In genomic region chr5:34929150-34929719, GRCh38 we compare ENCODE assay signal across 8 cellular contexts. TPM values are rescaled to one million over a fixed set of nuclear protein-coding genes. Genes with fewer than 3 reads are reported as not detected.
DNase-seq lines count a peak whose midpoint lies in the region; FAIRE-seq lines count a peak whose summit lies in the region.

TSS of gene DNAJC21 (plus strand) at chr5:34929559. CDS start at chr5:34929820, 261 bp downstream.

- H3K9me3 ChIP-seq in GM23248 (ENCODE audit: low read depth) (no peaks in the 10 kb centered on the region), Karpas-422 (ENCODE audit: low read length) (no peaks in the 10 kb centered on the region), esophagus (ENCODE audit: control insufficient read depth in 2 of 2, insufficient read depth in 1 of 2, low read depth in 1 of 2, low read length in 1 of 2) (no peaks in the 10 kb centered on the region), muscle layer of colon (ENCODE audit: low read length) (no peaks in the 10 kb centered on the region)

- H3K27me3 ChIP-seq in GM23248 (replicated peaks; ENCODE audit: insufficient read depth) (no peaks in the 10 kb centered on the region), Karpas-422 (ENCODE audit: low read length) (no peaks in the 10 kb centered on the region), esophagus (ENCODE audit: control insufficient read depth in 1 of 2, insufficient read depth in 2 of 2, low read length in 2 of 2) (no peaks in the 10 kb centered on the region), muscle layer of colon (ENCODE audit: control insufficient read depth in 1 of 2, insufficient read depth in 2 of 2, low read length in 2 of 2) (no peaks in the 10 kb centered on the region)

- H3K36me3 ChIP-seq in GM23248 (ENCODE audit: low read depth) = peaks cover 30% of the 10 kb centered on the region
- peaks cover 30% of the 10 kb centered on the region for H3K36me3 ChIP-seq in Karpas-422 (ENCODE audit: insufficient read depth, low read length)
- H3K36me3 ChIP-seq in esophagus (ENCODE audit: control insufficient read depth in 2 of 2, insufficient read depth in 2 of 2, low read length in 1 of 2) = peaks cover 0 to 2% of the 10 kb centered on the region in 2 donors
- peaks cover 11% of the 10 kb centered on the region for H3K36me3 ChIP-seq in muscle layer of colon (ENCODE audit: insufficient read depth, low read length)

- 0 to 2% methylated on average over 3 to 47 of the region's 62 CpGs for WGBS in GM23248 (ENCODE audit: low coverage in 1 of 2, low lambda C conversion rate in 2 of 2, missing lambda C conversion rate in 2 of 2), 2 experiments
- WGBS in esophagus, 2 donors = 0 to 1% methylated on average over 43 to 62 of the region's 62 CpGs

- H4K20me1 ChIP-seq in GM23248 (ENCODE audit: insufficient read depth) (no peaks in the 10 kb centered on the region), Karpas-422 (ENCODE audit: insufficient read depth, low read depth, low read length) (no peaks in the 10 kb centered on the region)

- in situ Hi-C loops in GM23248 (cut with MboI) = no loop called here

- peaks cover 24% of the 10 kb centered on the region for H3K4me1 ChIP-seq in GM23248 (ENCODE audit: insufficient read depth)
- peaks cover 29% of the 10 kb centered on the region for H3K4me1 ChIP-seq in Karpas-422 (ENCODE audit: low read length)
- peaks cover 0 to 6% of the 10 kb centered on the region in 2 donors for H3K4me1 ChIP-seq in esophagus (ENCODE audit: control insufficient read depth in 2 of 2, insufficient read depth in 2 of 2, low read length in 1 of 2)
- H3K4me1 ChIP-seq in muscle layer of colon (ENCODE audit: insufficient read depth, low read length) = peaks cover 15% of the 10 kb centered on the region

- peak within 1 kb of the TSS; percentile 86 for H3K27ac ChIP-seq in GM23248
- H3K27ac ChIP-seq in Karpas-422 (ENCODE audit: low read length) = peak within 1 kb of the TSS; percentile 57
- H3K27ac ChIP-seq in esophagus (ENCODE audit: low read depth in 2 of 2, low read length in 1 of 2) = peak within 1 kb of the TSS; percentile 96 to 99
- H3K27ac ChIP-seq in muscle layer of colon (ENCODE audit: low read depth, low read length) = peak within 1 kb of the TSS; percentile 93

- H3K9ac ChIP-seq in GM23248 (peak within 1 kb of the TSS; percentile 87), Karpas-422 (ENCODE audit: low read length) (peak within 1 kb of the TSS; percentile 88), muscle layer of colon (ENCODE audit: low read length) (peak within 1 kb of the TSS; percentile 69)

- peaks cover 50% of the 10 kb centered on the region for H3F3A ChIP-seq in GM23248 (ENCODE audit: insufficient read depth)

- H3K79me2 ChIP-seq in GM23248 (ENCODE audit: insufficient read depth) (peaks cover 70% of the 10 kb centered on the region), Karpas-422 (ENCODE audit: low read length) (peaks cover 54% of the 10 kb centered on the region)

- DNase-seq in DMS53 treated with DMSO at 0.1 percent for 48 hours (lab: John Stamatoyannopoulos, UW; ENCODE audit: unreplicated experiment) (peak; percentile 88), GM23248 (peak; percentile 99), Karpas-422 (peak; percentile 99), RCC 7860 (ENCODE audit: low spot score) (peak; percentile 96)
- peak; percentile 98 to 99 for DNase-seq in activated T-cell treated with anti-CD3 and anti-CD28 coated beads, Interleukin-2, amount 50 U/mL, for 48 hours
- peak; percentile 92 to 96 for DNase-seq in stimulated activated CD8-positive, alpha-beta memory T cell treated with anti-CD3 and anti-CD28 coated beads, Interleukin-7, amount 100 ng/mL, for 1 hour (ENCODE audit: low read depth in 2 of 2)

- H3K4me3 ChIP-seq in GM23248 (peak within 1 kb of the TSS; percentile 96), Karpas-422 (ENCODE audit: low read length) (peak within 1 kb of the TSS; percentile 73), esophagus (ENCODE audit: low read depth in 1 of 2, low read length in 2 of 2) (peak within 1 kb of the TSS; percentile 87 to 97), muscle layer of colon (ENCODE audit: low read depth in 1 of 2, low read length in 2 of 2) (peak within 1 kb of the TSS; percentile 61 to 72)

- H3K4me2 ChIP-seq in GM23248 (ENCODE audit: unreplicated experiment) = peak within 1 kb of the TSS; percentile 94
- peak within 1 kb of the TSS; percentile 78 for H3K4me2 ChIP-seq in Karpas-422 (ENCODE audit: low read depth, low read length, poor library complexity, severe bottlenecking)

- FAIRE-seq in RCC 7860 (lab: Jason Lieb, UNC) = peak; percentile 84

- H3K9me2 ChIP-seq in GM23248 (ENCODE audit: insufficient read depth) (no peaks in the 10 kb centered on the region), Karpas-422 (replicated peaks; ENCODE audit: insufficient read depth, low read length) (no peaks in the 10 kb centered on the region)

- H2AFZ ChIP-seq in GM23248 (peak within 1 kb of the TSS; percentile 79), Karpas-422 (ENCODE audit: low read length) (peak within 1 kb of the TSS; percentile 1; the same call in 1 of the 2 replicates)

RNA-seq across cellular contexts. Expression of gene DNAJC21, which starts in this region (rescaled TPM):
- 26.2 and 30.4 TPM in 2 replicates for total RNA-seq in GM23248 (2014; rRNA removed; shearing (Covaris generic))
- polyA plus RNA-seq in GM23248 (2016; fragmentation: Nextera tagmentation; extraction: Ambion mirVana) = 15.3 and 15.5 TPM in 2 replicates
- total RNA-seq in Karpas-422 (2014; rRNA removed; shearing (Covaris generic); ENCODE audit: low replicate concordance) = 40.4 and 41.0 TPM in 2 replicates
- 10 to 100 TPM; 24.5 to 24.6 TPM for polyA plus RNA-seq in esophagus

Comparison
In these comparisons a context has a peak if more than half of its experiments do, and no peak if none do; other contexts are left out.
1. Peak in every context shown above with its lines: DNase-seq, H3K4me3 ChIP-seq and H3K27ac ChIP-seq.